Comparison of ENCODE assay signal across 9 cellular contexts in the genomic region with DNA sequence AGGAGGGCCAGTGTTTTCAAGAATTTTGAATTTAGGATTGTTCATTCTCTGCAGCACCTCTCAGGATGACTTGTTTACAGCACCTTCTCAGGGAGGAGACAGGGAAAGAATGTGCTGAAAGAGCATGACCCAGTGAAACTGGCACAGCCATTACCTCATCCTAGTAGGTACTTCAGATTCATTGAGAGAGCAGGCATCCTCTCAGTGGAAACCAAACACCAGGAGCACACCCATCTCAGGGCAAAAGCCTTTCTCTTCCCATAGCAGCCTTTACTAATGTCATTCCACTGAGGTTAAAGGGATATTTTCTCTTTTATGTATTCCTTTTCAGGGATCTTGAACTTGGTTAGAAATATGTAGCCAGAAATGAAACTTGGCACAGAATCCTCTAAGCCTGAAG. TPM values are rescaled to one million over a fixed set of nuclear protein-coding genes. Genes with fewer than 3 reads are reported as not detected.
A peak's percentile ranks its signal among the peaks of the same experiment; 100 is the strongest.
DNase-seq lines count a peak whose midpoint lies in the region; ATAC-seq and TF ChIP-seq lines count a peak whose summit lies in the region.
"Had no signal": no experiment of that assay in that cellular context is flagged by ENCODE, and none has a peak within 500 bp of the region (broad histone marks: within the 10 kb centered on the region; RNA-seq: fewer than 3 reads in every experiment).

No MANE protein-coding gene starts in this region.

- H3K36me3 ChIP-seq in breast epithelium = no peaks in the 10 kb centered on the region
- no peaks in the 10 kb centered on the region for H3K36me3 ChIP-seq in lower lobe of right lung

- H3K27ac ChIP-seq in breast epithelium (peak overlapping the region; percentile 33 to 58), lower lobe of right lung (peak overlapping the region; percentile 31)

- peaks cover 33% of the 10 kb centered on the region for H3K27me3 Mint-ChIP-seq in activated T-cell treated with anti-CD3 and anti-CD28 coated beads, Interleukin-2, amount 50 U/mL, for 72 hours (ENCODE audit: low read depth)

- no peaks in the 10 kb centered on the region for H3K27me3 ChIP-seq in breast epithelium
- no peaks in the 10 kb centered on the region for H3K27me3 ChIP-seq in lower lobe of right lung (ENCODE audit: low read depth)

- TF ChIP-seq CTCF in breast epithelium (IDR thresholded peaks at IDR 0.05) (no peak), lower lobe of right lung (IDR thresholded peaks at IDR 0.05) (no peak)

- peaks cover 19% of the 10 kb centered on the region for H3K4me1 Mint-ChIP-seq in activated T-cell treated with anti-CD3 and anti-CD28 coated beads, Interleukin-2, amount 50 U/mL, for 72 hours (ENCODE audit: low read depth)

- H3K9me3 ChIP-seq in breast epithelium (no peaks in the 10 kb centered on the region), lower lobe of right lung (no peaks in the 10 kb centered on the region)

- no peak overlapping the region for H3K27ac Mint-ChIP-seq in activated T-cell treated with anti-CD3 and anti-CD28 coated beads, Interleukin-2, amount 50 U/mL, for 72 hours
- H3K27ac Mint-ChIP-seq: natural killer cell had no signal

- no peaks in the 10 kb centered on the region for H3K36me3 Mint-ChIP-seq in activated T-cell treated with anti-CD3 and anti-CD28 coated beads, Interleukin-2, amount 50 U/mL, for 72 hours (ENCODE audit: insufficient read depth in 2 of 2)
- H3K36me3 Mint-ChIP-seq: natural killer cell had no signal

- intact Hi-C loops in breast epithelium (cut with DNase I; ENCODE audit: low total_unique reads) = no loop called here
- intact Hi-C loops in lower lobe of right lung (cut with DNase I) = loop anchor here (10.0 kb wide), 1 partner anchor 128 kb away; no protein-coding TSS in a partner anchor

- TF ChIP-seq POLR2A in breast epithelium (IDR thresholded peaks at IDR 0.05) = no peak

- no peak overlapping the region for H3K4me3 Mint-ChIP-seq in activated T-cell treated with anti-CD3 and anti-CD28 coated beads, Interleukin-2, amount 50 U/mL, for 72 hours
- H3K4me3 Mint-ChIP-seq: natural killer cell had no signal

- H3K4me1 ChIP-seq in breast epithelium (no peaks in the 10 kb centered on the region), lower lobe of right lung (peaks cover 17% of the 10 kb centered on the region)

- H3K9me3 Mint-ChIP-seq in activated T-cell treated with anti-CD3 and anti-CD28 coated beads, Interleukin-2, amount 50 U/mL, for 72 hours = no peaks in the 10 kb centered on the region

- H3K4me3 ChIP-seq in breast epithelium (no peak overlapping the region), lower lobe of right lung (no peak overlapping the region)

- peak; percentile 59 to 73 for ATAC-seq in lower lobe of right lung
- ATAC-seq in GM21786 (IDR thresholded peaks at IDR 0.05; ENCODE audit: unreplicated experiment) = no peak
- ATAC-seq in activated T-cell treated with anti-CD3 and anti-CD28 coated beads, Interleukin-2, amount 50 U/mL, for 72 hours (replicated peaks in 1 of 2) = no peak
- ATAC-seq in GM21515 (IDR thresholded peaks at IDR 0.05; ENCODE audit: unreplicated experiment) = no peak
- ATAC-seq: natural killer cell had no signal

- DNase-seq in EL = peak; percentile 6
- DNase-seq in NCI-H2227 (lab: John Stamatoyannopoulos, UW; ENCODE audit: unreplicated experiment) = peak; percentile 72
- DNase-seq in breast epithelium (ENCODE audit: low spot score in 2 of 2) = peak in 1 of 2 donors; percentile 34
- no peak for DNase-seq in lower lobe of right lung
- DNase-seq in activated T-cell treated with anti-CD3 and anti-CD28 coated beads, Interleukin-2, amount 50 U/mL, for 72 hours = no peak
- no peak for DNase-seq in activated CD8-positive, alpha-beta memory T cell treated with anti-CD3 and anti-CD28 coated beads, Interleukin-2, amount 50 U/mL, for 4 hours
- DNase-seq: natural killer cell had no signal

RNA-seq across cellular contexts. Expression of gene MAP2, which starts 2.6 kb away (rescaled TPM):
- total RNA-seq in breast epithelium = 10 to 100 TPM in 2 of 3 donors, 1 to 10 TPM in 1; 8.2 to 18.6 (median 11.5) TPM
- 22.6 TPM for total RNA-seq in lower lobe of right lung
- under 1 TPM; 0.31 to 0.97 TPM for total RNA-seq in activated T-cell treated with anti-CD3 and anti-CD28 coated beads, Interleukin-2, amount 50 U/mL, for 72 hours
- total RNA-seq: natural killer cell had no signal

Comparison
In these comparisons a context has a peak if more than half of its experiments do, and no peak if none do; other contexts are left out.
1. DNase-seq: peak in EL (single experiment) and NCI-H2227 (single experiment); none in lower lobe of right lung (single experiment), activated T-cell treated with anti-CD3 and anti-CD28 coated beads, Interleukin-2, amount 50 U/mL, for 72 hours (0 of 2) and activated CD8-positive, alpha-beta memory T cell treated with anti-CD3 and anti-CD28 coated beads, Interleukin-2, amount 50 U/mL, for 4 hours (single experiment).
2. ATAC-seq: peak in lower lobe of right lung (2 of 2); none in GM21786 (single experiment), activated T-cell treated with anti-CD3 and anti-CD28 coated beads, Interleukin-2, amount 50 U/mL, for 72 hours (0 of 2) and GM21515 (single experiment).
3. RNA of gene MAP2, which starts 2.6 kb away (total RNA-seq): 22.6 TPM in lower lobe of right lung (single experiment) and 8.2 to 18.6 TPM in breast epithelium; 0.31 to 0.97 TPM in activated T-cell treated with anti-CD3 and anti-CD28 coated beads, Interleukin-2, amount 50 U/mL, for 72 hours; every median in the first group is over 4 times any median in the second.